In genomic region chr20:49603209-49603627, GRCh38 we compare ENCODE assay signal across 9 cellular contexts. TPM values are rescaled to one million over a fixed set of nuclear protein-coding genes. Genes with fewer than 3 reads are reported as not detected.
DNase-seq lines count a peak whose midpoint lies in the region; ATAC-seq and TF ChIP-seq lines count a peak whose summit lies in the region.
"Had no signal": no experiment of that assay in that cellular context is flagged by ENCODE, and none has a peak within 500 bp of the region (broad histone marks: within the 10 kb centered on the region; RNA-seq: fewer than 3 reads in every experiment).

No MANE protein-coding gene starts in this region.

- TF ChIP-seq CTCF in GM23338 (conservative IDR thresholded peaks at IDR 0.05; ENCODE audit: low read depth in 2 of 2) (peak; percentile 57 to 82), hepatocyte (IDR thresholded peaks at IDR 0.05; ENCODE audit: poor library complexity) (peak; percentile 43)

- H3K27ac ChIP-seq in GM23338 (ENCODE audit: low read depth) = no peak overlapping the region
- H3K27ac ChIP-seq in hepatocyte = no peak overlapping the region
- H3K27ac ChIP-seq: SJSA1 had no signal

- H3K36me3 ChIP-seq in GM23338 (ENCODE audit: insufficient read depth) (no peaks in the 10 kb centered on the region), hepatocyte (replicated peaks; ENCODE audit: insufficient read depth, low read depth) (no peaks in the 10 kb centered on the region)
- H3K36me3 ChIP-seq: SJSA1 had no signal

- no peaks in the 10 kb centered on the region for H3K36me3 Mint-ChIP-seq in GM23338 (ENCODE audit: low read depth)

- H3K4me1 ChIP-seq in GM23338 (ENCODE audit: insufficient read depth) = no peaks in the 10 kb centered on the region
- peaks cover 18% of the 10 kb centered on the region for H3K4me1 ChIP-seq in hepatocyte (ENCODE audit: insufficient read depth)
- H3K4me1 ChIP-seq: SJSA1 had no signal

- peak overlapping the region; percentile 39; the same call in 1 of the 2 replicates for H2AFZ ChIP-seq in GM23338
- H2AFZ ChIP-seq in hepatocyte = no peak overlapping the region

- H3K4me2 ChIP-seq in GM23338 (no peak overlapping the region), hepatocyte (no peak overlapping the region)

- H3K79me2 ChIP-seq in GM23338 (replicated peaks; ENCODE audit: insufficient read depth) (no peaks in the 10 kb centered on the region), hepatocyte (no peaks in the 10 kb centered on the region)

- H3K27me3 Mint-ChIP-seq in GM23338 (ENCODE audit: insufficient read depth, low read depth, poor library complexity) = peaks cover 3% of the 10 kb centered on the region

- in situ Hi-C loops in ACHN (cut with HindIII; ENCODE audit: low pct_ligation_motif_present, low pct_unique_long_range_greater_than_20kb, low sequenced_read_pairs) = no loop called here

- H4K20me1 ChIP-seq in GM23338 (replicated peaks; ENCODE audit: insufficient read depth) (no peaks in the 10 kb centered on the region), hepatocyte (ENCODE audit: insufficient read depth, poor library complexity, severe bottlenecking) (no peaks in the 10 kb centered on the region)

- no peaks in the 10 kb centered on the region for H3K9me3 Mint-ChIP-seq in GM23338

- no peaks in the 10 kb centered on the region for H3K27me3 ChIP-seq in GM23338 (ENCODE audit: insufficient read depth)
- H3K27me3 ChIP-seq in hepatocyte = no peaks in the 10 kb centered on the region
- H3K27me3 ChIP-seq: SJSA1 had no signal

- no peaks in the 10 kb centered on the region for H3F3A ChIP-seq in GM23338 (replicated peaks; ENCODE audit: low read depth)

- ATAC-seq in GM23338 (peak; percentile 90), HG02870 (IDR thresholded peaks at IDR 0.05; ENCODE audit: unreplicated experiment) (no peak), GM18873 (IDR thresholded peaks at IDR 0.05; ENCODE audit: low FRiP score, unreplicated experiment) (no peak), GM21825 (IDR thresholded peaks at IDR 0.05; ENCODE audit: unreplicated experiment) (no peak)

- H3K27ac Mint-ChIP-seq in GM23338 = no peak overlapping the region

- 54% methylated on average over 11 of the region's 11 CpGs for WGBS in hepatocyte (ENCODE audit: low lambda C conversion rate, missing lambda C conversion rate)

- H3K9me2 ChIP-seq in GM23338 (ENCODE audit: insufficient read depth) (no peaks in the 10 kb centered on the region), hepatocyte (replicated peaks; ENCODE audit: insufficient read depth) (no peaks in the 10 kb centered on the region)

- DNase-seq in ACHN (peak; percentile 26), GM23338 (ENCODE audit: low spot score) (peak; percentile 71), UCSD-AML1 (lab: John Stamatoyannopoulos, UW; ENCODE audit: unreplicated experiment) (peak; percentile 32), hepatocyte (ENCODE audit: low spot score) (peak; percentile 59)
- no peak for DNase-seq in activated CD4-positive, alpha-beta T cell treated with anti-CD3 and anti-CD28 coated beads for 4 hours

- H3K4me3 Mint-ChIP-seq in GM23338 = no peak overlapping the region

- H3K4me3 ChIP-seq in GM23338 = no peak overlapping the region
- no peak overlapping the region for H3K4me3 ChIP-seq in hepatocyte
- H3K4me3 ChIP-seq: SJSA1 had no signal

- H3K4me1 Mint-ChIP-seq in GM23338 = no peaks in the 10 kb centered on the region

- H3K9me3 ChIP-seq in hepatocyte (ENCODE audit: low read depth) = no peaks in the 10 kb centered on the region
- H3K9me3 ChIP-seq: SJSA1 had no signal

TF ChIP-seq in GM23338, 12 proteins besides CTCF, POLR2A, EP300 and RAD21 (continues in another document):
- TF ChIP-seq EZH2phosphoT487 (IDR thresholded peaks at IDR 0.05; ENCODE audit: unreplicated experiment) (no peak), EZH2 (IDR thresholded peaks at IDR 0.05; ENCODE audit: low read depth, unreplicated experiment) (no peak), CREB1 (CRISPR knock-in tag; IDR thresholded peaks at IDR 0.05; ENCODE audit: low read depth) (no peak), POLR2AphosphoS5 (IDR thresholded peaks at IDR 0.05; ENCODE audit: low read depth) (no peak), ETS1 (IDR thresholded peaks at IDR 0.05) (no peak), ZNF462 (CRISPR knock-in tag; IDR thresholded peaks at IDR 0.05) (no peak), JUNB (IDR thresholded peaks at IDR 0.05; ENCODE audit: unreplicated experiment) (no peak)

RNA-seq across cellular contexts. Expression of gene PTGIS, which starts 35.3 kb away (rescaled TPM):
- 28.7 and 29.0 TPM in 2 replicates for total RNA-seq in GM23338 (2014; rRNA removed; shearing (Covaris generic))
- polyA plus RNA-seq in GM23338 (2016; fragmentation: Nextera tagmentation; extraction: Ambion mirVana) (6.6 and 7.5 TPM in 2 replicates), hepatocyte (25.4 and 27.4 TPM in 2 replicates)
- 22.5 and 26.1 TPM in 2 replicates for total RNA-seq in hepatocyte
- total RNA-seq: SJSA1 had no signal

Comparison
In these comparisons a context has a peak if more than half of its experiments do, and no peak if none do; other contexts are left out.
1. DNase-seq: peak in ACHN (single experiment), GM23338 (single experiment), UCSD-AML1 (single experiment) and hepatocyte (single experiment); none in activated CD4-positive, alpha-beta T cell treated with anti-CD3 and anti-CD28 coated beads for 4 hours (0 of 2).